Comparison of ENCODE assay signal across 8 cellular contexts in genomic region chr19:39792999-39793546, GRCh38.
DNase-seq lines count a peak whose midpoint lies in the region; ATAC-seq and TF ChIP-seq lines count a peak whose summit lies in the region.

No MANE protein-coding gene starts in this region.

- peak overlapping the region; percentile 48 to 56 for H3K4me3 ChIP-seq in cardiac fibroblast (replicated peaks in 1 of 2; ENCODE audit: low read depth in 2 of 2, low read length in 2 of 2)

- DNase-seq in EH (ENCODE audit: low read depth) (peak; percentile 78), NCI-H2196 treated with DMSO at 0.1 percent for 48 hours (lab: John Stamatoyannopoulos, UW; ENCODE audit: unreplicated experiment) (peak; percentile 44), cardiac fibroblast (ENCODE audit: low read depth in 2 of 2) (peak; percentile 87 to 90), inferior parietal cortex (ENCODE audit: extremely low spot score) (peak; percentile 78), smooth muscle cell of the brain vasculature (ENCODE audit: low read depth, low spot score) (peak; percentile 69)
- peak; percentile 46 to 61 (median 54) for DNase-seq in activated CD4-positive, CD25-positive, alpha-beta regulatory T cell (lab: John Stamatoyannopoulos, UW)

- ATAC-seq in HG02870 (IDR thresholded peaks at IDR 0.05; ENCODE audit: unreplicated experiment): peak; percentile 59
- no peak for ATAC-seq in GM21576 (IDR thresholded peaks at IDR 0.05; ENCODE audit: unreplicated experiment)

- TF ChIP-seq CTCF in cardiac fibroblast (IDR thresholded peaks at IDR 0.05; ENCODE audit: low read depth, low read length): peak; percentile 96
